ENCODE assay signal across 9 cellular contexts in genomic region chr1:2315711-2316450, GRCh38.
DNase-seq lines count a peak whose midpoint lies in the region; ATAC-seq and TF ChIP-seq lines count a peak whose summit lies in the region.
"Had no signal": no experiment of that assay in that cellular context is flagged by ENCODE, and none has a peak within 500 bp of the region (broad histone marks: within the 10 kb centered on the region; RNA-seq: fewer than 3 reads in every experiment).

No MANE protein-coding gene starts in this region.

- H2AK5ac ChIP-seq in IMR-90 (ENCODE audit: low read depth, low read length) = peak overlapping the region; percentile 91

- peak overlapping the region; percentile 83 for H3K4me3 Mint-ChIP-seq in CD4-positive, alpha-beta T cell
- H3K4me3 Mint-ChIP-seq in dendritic cell treated with granulocyte-macrophage colony-stimulating factor and Interleukin-4, amounts not matched to agents 40 ng/mL and 50 ng/mL, for 4 days = peak overlapping the region; percentile 64
- H3K4me3 Mint-ChIP-seq in progenitor cell of endocrine pancreas (ENCODE audit: low read depth) = peak overlapping the region; percentile 63
- H3K4me3 Mint-ChIP-seq in endothelial cell (ENCODE audit: unreplicated experiment) = no peak overlapping the region

- no peak overlapping the region for H2BK20ac ChIP-seq in IMR-90 (ENCODE audit: low read depth, low read length)

- peak overlapping the region; percentile 62; the same call in 1 of the 2 replicates for H4K5ac ChIP-seq in IMR-90 (ENCODE audit: low read depth, low read length)

- no peak overlapping the region for H3K9ac ChIP-seq in IMR-90 (ENCODE audit: low read depth, low read length)

- 0 out of 2 replicates have a peak, but pooled peaks cover 4% of the 10 kb centered on the region for H3K9me1 ChIP-seq in IMR-90 (ENCODE audit: insufficient read depth, low read length)

- POLR2A ChIA-PET in CD4-positive, alpha-beta T cell (lab: Charles Lee) = interaction anchor here (0.9 to 2.4 kb wide), 8 partner anchors 15 to 117 kb away, joined by 3 to 12 read pairs (median 6); partner anchors contain the start of genes MORN1 and RER1
- POLR2A ChIA-PET in IMR-90 (lab: Charles Lee; ENCODE audit: unreplicated experiment) = no interaction called here

- H3K4me2 ChIP-seq in IMR-90 (ENCODE audit: low read depth, low read length) = no peak overlapping the region

- in situ Hi-C loops in IMR-90 (cut with MboI; ENCODE audit: low sequenced_read_pairs) = no loop called here

- H2BK5ac ChIP-seq in IMR-90 (ENCODE audit: low read depth, low read length, poor library complexity, severe bottlenecking) = peak overlapping the region; percentile 9

- ATAC-seq in CD4-positive, alpha-beta T cell (ENCODE audit: poor library complexity) = no peak
- ATAC-seq in IMR-90 (ENCODE audit: low read depth) (no peak), GM21528 (IDR thresholded peaks at IDR 0.05; ENCODE audit: low FRiP score, unreplicated experiment) (no peak)

- no peaks in the 10 kb centered on the region for H3K9me3 ChIP-seq in CD4-positive, alpha-beta T cell (ENCODE audit: control insufficient read depth, low read length)
- no peaks in the 10 kb centered on the region for H3K9me3 ChIP-seq in IMR-90 (ENCODE audit: control insufficient read depth, insufficient read depth, low read length)

- no peak for TF ChIP-seq RAD21 in IMR-90 (IDR thresholded peaks at IDR 0.05; ENCODE audit: low read length)

- peak overlapping the region; percentile 74 for H2BK120ac ChIP-seq in IMR-90 (ENCODE audit: low read depth, low read length)

- TF ChIP-seq POLR2A in IMR-90 (IDR thresholded peaks at IDR 0.05; ENCODE audit: low read depth, low read length) = no peak

- 75% methylated on average over 16 of the region's 21 CpGs; no CpG with 5 or more reads in 1 of the 2 experiments for WGBS in IMR-90 (ENCODE audit: extremely low coverage in 2 of 2, insufficient read length in 1 of 2), 2 experiments

- H3K4ac ChIP-seq in IMR-90 (ENCODE audit: low read depth, low read length) = peak overlapping the region; percentile 84

- no peaks in the 10 kb centered on the region for H3K27me3 ChIP-seq in CD4-positive, alpha-beta T cell (ENCODE audit: control insufficient read depth, insufficient read depth, low read length)
- H3K27me3 ChIP-seq in IMR-90 (ENCODE audit: control insufficient read depth, insufficient read depth, low read length) = no peaks in the 10 kb centered on the region

- H3K18ac ChIP-seq in IMR-90 (ENCODE audit: low read depth, low read length) = no peak overlapping the region; the same call in 1 of the 2 replicates

- peak overlapping the region; percentile 75 to 92; a peak in 3 of 4 replicates for H4K8ac ChIP-seq in IMR-90 (ENCODE audit: low read depth in 2 of 2, low read length in 2 of 2)

- H3K23ac ChIP-seq in IMR-90 (ENCODE audit: low read depth, low read length) = no peak overlapping the region

- no peak overlapping the region for H3K56ac ChIP-seq in IMR-90 (ENCODE audit: extremely low read depth, insufficient read depth, low read length)

- dilution Hi-C loops in IMR-90 (cut with HindIII; ENCODE audit: low sequenced_read_pairs, unreplicated experiment) = no loop called here

- 0 out of 2 replicates have a peak, but pooled peaks cover 3% of the 10 kb centered on the region for H4K20me1 ChIP-seq in IMR-90 (ENCODE audit: insufficient read depth, low read length)

- no peak overlapping the region for H3K27ac ChIP-seq in CD4-positive, alpha-beta T cell (ENCODE audit: low read depth, low read length)
- H3K27ac ChIP-seq in IMR-90 (ENCODE audit: insufficient read depth, low read length) = peak overlapping the region; percentile 30; the same call in 1 of the 2 replicates

- TF ChIP-seq CTCF in CD4-positive, alpha-beta T cell (IDR thresholded peaks at IDR 0.05) = no peak
- no peak for TF ChIP-seq CTCF in IMR-90 (conservative IDR thresholded peaks at IDR 0.05; ENCODE audit: low read depth, low read length)
- TF ChIP-seq CTCF in progenitor cell of endocrine pancreas (IDR thresholded peaks at IDR 0.05; ENCODE audit: unreplicated experiment) = no peak
- TF ChIP-seq CTCF in endothelial cell (IDR thresholded peaks at IDR 0.05; ENCODE audit: unreplicated experiment) = no peak

- no TSS peak for BruUV-seq in IMR-90 (replicated peaks; lab: Mats Ljungman, UMichigan)

- H3K14ac ChIP-seq in IMR-90 (replicated peaks; ENCODE audit: low read depth, low read length) = 0 out of 2 replicates have a peak overlapping the region, but pooled peaks have one; percentile 51

- no peaks in the 10 kb centered on the region for H3K36me3 ChIP-seq in IMR-90 (ENCODE audit: control insufficient read depth, insufficient read depth, low read length)

- peaks cover 15% of the 10 kb centered on the region for H3K4me1 Mint-ChIP-seq in CD4-positive, alpha-beta T cell (ENCODE audit: low read depth)
- H3K4me1 Mint-ChIP-seq in dendritic cell treated with granulocyte-macrophage colony-stimulating factor and Interleukin-4, amounts not matched to agents 40 ng/mL and 50 ng/mL, for 4 days (ENCODE audit: low read depth) = peaks cover 54% of the 10 kb centered on the region
- peaks cover 3% of the 10 kb centered on the region for H3K4me1 Mint-ChIP-seq in progenitor cell of endocrine pancreas (ENCODE audit: low read depth)
- no peaks in the 10 kb centered on the region for H3K4me1 Mint-ChIP-seq in endothelial cell (ENCODE audit: unreplicated experiment)

- H3K36me3 Mint-ChIP-seq in CD4-positive, alpha-beta T cell (ENCODE audit: low read depth) = no peaks in the 10 kb centered on the region
- H3K36me3 Mint-ChIP-seq in dendritic cell treated with granulocyte-macrophage colony-stimulating factor and Interleukin-4, amounts not matched to agents 40 ng/mL and 50 ng/mL, for 4 days (ENCODE audit: low read depth) = peaks cover 5% of the 10 kb centered on the region
- H3K36me3 Mint-ChIP-seq in progenitor cell of endocrine pancreas (ENCODE audit: insufficient read depth) = no peaks in the 10 kb centered on the region
- no peaks in the 10 kb centered on the region for H3K36me3 Mint-ChIP-seq in endothelial cell (ENCODE audit: low read depth, unreplicated experiment)

- peaks cover 0 to 27% of the 10 kb centered on the region in 2 experiments; a peak in 1 of 4 replicates for H3K79me1 ChIP-seq in IMR-90 (ENCODE audit: low read depth in 1 of 2, low read length in 2 of 2)

- peaks cover 32% of the 10 kb centered on the region for H3K4me1 ChIP-seq in IMR-90 (ENCODE audit: control insufficient read depth, insufficient read depth, low read length)

- no peaks in the 10 kb centered on the region for H3K27me3 Mint-ChIP-seq in CD4-positive, alpha-beta T cell
- H3K27me3 Mint-ChIP-seq in dendritic cell treated with granulocyte-macrophage colony-stimulating factor and Interleukin-4, amounts not matched to agents 40 ng/mL and 50 ng/mL, for 4 days = peaks cover 22% of the 10 kb centered on the region
- no peaks in the 10 kb centered on the region for H3K27me3 Mint-ChIP-seq in progenitor cell of endocrine pancreas
- peaks cover 4% of the 10 kb centered on the region for H3K27me3 Mint-ChIP-seq in endothelial cell (ENCODE audit: unreplicated experiment)

- peak overlapping the region; percentile 90 for H2AK9ac ChIP-seq in IMR-90 (replicated peaks; ENCODE audit: low read depth, low read length, poor library complexity)

- H3K4me3 ChIP-seq in IMR-90 (ENCODE audit: insufficient read depth, low read depth, low read length) = no peak overlapping the region

- H2BK15ac ChIP-seq in IMR-90 (ENCODE audit: low read depth, low read length) = no peak overlapping the region; the same call in 2 of the 3 replicates

- peak overlapping the region; percentile 81 for H3K27ac Mint-ChIP-seq in CD4-positive, alpha-beta T cell
- peak overlapping the region; percentile 87 for H3K27ac Mint-ChIP-seq in dendritic cell treated with granulocyte-macrophage colony-stimulating factor and Interleukin-4, amounts not matched to agents 40 ng/mL and 50 ng/mL, for 4 days
- peak overlapping the region; percentile 29 for H3K27ac Mint-ChIP-seq in progenitor cell of endocrine pancreas
- no peak overlapping the region for H3K27ac Mint-ChIP-seq in endothelial cell (ENCODE audit: unreplicated experiment)

- H3K9me3 Mint-ChIP-seq in CD4-positive, alpha-beta T cell = no peaks in the 10 kb centered on the region
- no peaks in the 10 kb centered on the region for H3K9me3 Mint-ChIP-seq in dendritic cell treated with granulocyte-macrophage colony-stimulating factor and Interleukin-4, amounts not matched to agents 40 ng/mL and 50 ng/mL, for 4 days
- H3K9me3 Mint-ChIP-seq in progenitor cell of endocrine pancreas (ENCODE audit: low read depth) = no peaks in the 10 kb centered on the region
- H3K9me3 Mint-ChIP-seq in endothelial cell (ENCODE audit: unreplicated experiment) = no peaks in the 10 kb centered on the region

- peak overlapping the region; percentile 93; the same call in 1 of the 2 replicates for H4K91ac ChIP-seq in IMR-90 (ENCODE audit: insufficient read depth, low read depth, low read length)

- DNase-seq in CD4-positive, alpha-beta T cell = no peak
- DNase-seq in IMR-90 (no peak), progenitor cell of endocrine pancreas (ENCODE audit: low spot score, unreplicated experiment) (no peak), T-helper 9 cell (no peak), endothelial cell (ENCODE audit: low spot score) (no peak), NCI-H2029 (lab: John Stamatoyannopoulos, UW) (no peak)
- DNase-seq: NCI-H774 had no signal

- intact Hi-C loops in CD4-positive, alpha-beta T cell (cut with DNase I, micrococcal nuclease) = loop anchor here (2.0 to 10.0 kb wide), 4 partner anchors 59 to 121 kb away; partner anchors contain the start of gene FAAP20 (in 1 of the 2)
- intact Hi-C loops in IMR-90 (cut with micrococcal nuclease) = no loop called here
- intact Hi-C loops in dendritic cell treated with granulocyte-macrophage colony-stimulating factor and Interleukin-4, amounts not matched to agents 40 ng/mL and 50 ng/mL, for 4 days (cut with micrococcal nuclease) = loop anchor here (2.0 kb wide), 2 partner anchors 15 to 59 kb away; no protein-coding TSS in a partner anchor

- CTCF ChIA-PET in CD4-positive, alpha-beta T cell (lab: Charles Lee) = interaction anchor here (0.8 to 1.8 kb wide), 7 partner anchors 15 to 113 kb away, joined by 3 to 8 read pairs (median 4); no protein-coding TSS in a partner anchor
- CTCF ChIA-PET in IMR-90 (lab: Yijun Ruan, JAX) = interaction anchor here (1.0 to 1.6 kb wide), 6 partner anchors 20 to 141 kb away, joined by 3 to 5 read pairs (median 4); partner anchors contain the start of gene FAAP20

- H2AFZ ChIP-seq in IMR-90 (replicated peaks; ENCODE audit: low read length, poor library complexity) = peak overlapping the region; percentile 83

TF ChIP-seq in IMR-90, 13 proteins besides CTCF, POLR2A, EP300 and RAD21 (continues in another document):
- TF ChIP-seq CEBPB (IDR thresholded peaks at IDR 0.05; ENCODE audit: low read depth, low read length) = no peak
- no peak for TF ChIP-seq SMC3 (IDR thresholded peaks at IDR 0.05; ENCODE audit: low read depth, low read length)
- no peak for TF ChIP-seq MXI1 (IDR thresholded peaks at IDR 0.05; ENCODE audit: borderline replicate concordance, low read depth, low read length)
